Comparison of ENCODE assay signal across 16 cellular contexts in genomic region chr11:4185561-4185960, GRCh38.
A peak's percentile ranks its signal among the peaks of the same experiment; 100 is the strongest.
DNase-seq lines count a peak whose midpoint lies in the region; ATAC-seq and TF ChIP-seq lines count a peak whose summit lies in the region.
"Had no signal": no experiment of that assay in that cellular context is flagged by ENCODE, and none has a peak within 500 bp of the region (broad histone marks: within the 10 kb centered on the region; RNA-seq: fewer than 3 reads in every experiment).

No MANE protein-coding gene starts in this region.

- H3K27me3 ChIP-seq in endodermal cell (ENCODE audit: control insufficient read depth, insufficient read depth, low read length, poor library complexity, severe bottlenecking), result no peaks in the 10 kb centered on the region

- peak overlapping the region; percentile 1 for H3K4me3 Mint-ChIP-seq in activated naive CD8-positive, alpha-beta T cell treated with anti-CD3 and anti-CD28 coated beads, Interleukin-2, amount 10 ng/mL, durations not matched to agents 7 days and 5 days
- H3K4me3 Mint-ChIP-seq in activated naive CD8-positive, alpha-beta T cell treated with anti-CD3 and anti-CD28 coated beads for 36 hours, result no peak overlapping the region
- peak overlapping the region in 3 of 4 donors; percentile 57 to 79 (median 68) for H3K4me3 Mint-ChIP-seq in IgD-negative memory B cell
- no peak overlapping the region for H3K4me3 Mint-ChIP-seq in endodermal cell
- H3K4me3 Mint-ChIP-seq in progenitor cell of endocrine pancreas (ENCODE audit: low read depth), result peak overlapping the region; percentile 23

- no peaks in the 10 kb centered on the region for H3K36me3 ChIP-seq in endodermal cell (ENCODE audit: control insufficient read depth, insufficient read depth, low read length)

- H3K36me3 Mint-ChIP-seq in activated naive CD8-positive, alpha-beta T cell treated with anti-CD3 and anti-CD28 coated beads, Interleukin-2, amount 10 ng/mL, durations not matched to agents 7 days and 5 days, result no peaks in the 10 kb centered on the region
- H3K36me3 Mint-ChIP-seq in activated naive CD8-positive, alpha-beta T cell treated with anti-CD3 and anti-CD28 coated beads for 36 hours, result no peaks in the 10 kb centered on the region
- H3K36me3 Mint-ChIP-seq in IgD-negative memory B cell, result peaks cover 2% of the 10 kb centered on the region
- no peaks in the 10 kb centered on the region for H3K36me3 Mint-ChIP-seq in endodermal cell (ENCODE audit: low read depth)
- H3K36me3 Mint-ChIP-seq in progenitor cell of endocrine pancreas (ENCODE audit: insufficient read depth), result no peaks in the 10 kb centered on the region
- H3K36me3 Mint-ChIP-seq: CD14-positive monocyte; CD8-positive, alpha-beta memory T cell had no signal

- DNase-seq in activated naive CD8-positive, alpha-beta T cell treated with anti-CD3 and anti-CD28 coated beads, Interleukin-2, amount 10 ng/mL, durations not matched to agents 7 days and 5 days, result no peak
- DNase-seq in activated naive CD8-positive, alpha-beta T cell treated with anti-CD3 and anti-CD28 coated beads for 36 hours, result no peak
- peak; percentile 30 for DNase-seq in endodermal cell
- no peak for DNase-seq in progenitor cell of endocrine pancreas (ENCODE audit: low spot score, unreplicated experiment)
- DNase-seq in NCI-H2107 treated with DMSO at 0.1 percent for 48 hours (lab: John Stamatoyannopoulos, UW; ENCODE audit: unreplicated experiment), result no peak
- no peak for DNase-seq in omental fat pad (ENCODE audit: low spot score)
- DNase-seq: Caco-2; CD8-positive, alpha-beta memory T cell; DND-41; GF-D8; GM23248; H7 had no signal

- WGBS in endodermal cell (ENCODE audit: insufficient coverage in 1 of 2, insufficient read length in 1 of 2), 2 experiments, result 80 to 95% methylated on average over 2 to 3 of the region's 3 CpGs

- H3K27ac Mint-ChIP-seq in activated naive CD8-positive, alpha-beta T cell treated with anti-CD3 and anti-CD28 coated beads, Interleukin-2, amount 10 ng/mL, durations not matched to agents 7 days and 5 days, result peak overlapping the region; percentile 8
- H3K27ac Mint-ChIP-seq in activated naive CD8-positive, alpha-beta T cell treated with anti-CD3 and anti-CD28 coated beads for 36 hours, result no peak overlapping the region
- H3K27ac Mint-ChIP-seq in IgD-negative memory B cell, result no peak overlapping the region
- no peak overlapping the region for H3K27ac Mint-ChIP-seq in endodermal cell
- H3K27ac Mint-ChIP-seq in progenitor cell of endocrine pancreas, result no peak overlapping the region
- H3K27ac Mint-ChIP-seq: CD8-positive, alpha-beta memory T cell had no signal

- no peaks in the 10 kb centered on the region for H3K9me3 Mint-ChIP-seq in activated naive CD8-positive, alpha-beta T cell treated with anti-CD3 and anti-CD28 coated beads, Interleukin-2, amount 10 ng/mL, durations not matched to agents 7 days and 5 days
- no peaks in the 10 kb centered on the region for H3K9me3 Mint-ChIP-seq in activated naive CD8-positive, alpha-beta T cell treated with anti-CD3 and anti-CD28 coated beads for 36 hours
- H3K9me3 Mint-ChIP-seq in IgD-negative memory B cell, result no peaks in the 10 kb centered on the region
- H3K9me3 Mint-ChIP-seq in endodermal cell, result no peaks in the 10 kb centered on the region
- H3K9me3 Mint-ChIP-seq in progenitor cell of endocrine pancreas (ENCODE audit: low read depth), result no peaks in the 10 kb centered on the region
- H3K9me3 Mint-ChIP-seq: CD8-positive, alpha-beta memory T cell had no signal

- POLR2A ChIA-PET in activated naive CD8-positive, alpha-beta T cell treated with anti-CD3 and anti-CD28 coated beads, Interleukin-2, amount 10 ng/mL, durations not matched to agents 7 days and 5 days (lab: Charles Lee), result no interaction called here

- H3K4me1 ChIP-seq in endodermal cell (ENCODE audit: control insufficient read depth, insufficient read depth, low read length), result no peaks in the 10 kb centered on the region
- H3K4me1 ChIP-seq: A549, Caco-2 had no signal

- no peak overlapping the region for H3K9ac ChIP-seq in endodermal cell (ENCODE audit: extremely low read depth, low read length, poor library complexity, severe bottlenecking)
- H3K9ac ChIP-seq: GM23248 had no signal

- no peak overlapping the region for H3K27ac ChIP-seq in endodermal cell (ENCODE audit: low read depth, low read length)
- H3K27ac ChIP-seq: A549, GM23248 had no signal

- no peak for ATAC-seq in activated naive CD8-positive, alpha-beta T cell treated with anti-CD3 and anti-CD28 coated beads, Interleukin-2, amount 10 ng/mL, durations not matched to agents 7 days and 5 days (ENCODE audit: low read depth)
- ATAC-seq in GM19463 (IDR thresholded peaks at IDR 0.05; ENCODE audit: unreplicated experiment), result no peak
- ATAC-seq in omental fat pad (ENCODE audit: low FRiP score), result no peak
- ATAC-seq: A549 had no signal

- H3K4me1 Mint-ChIP-seq in activated naive CD8-positive, alpha-beta T cell treated with anti-CD3 and anti-CD28 coated beads, Interleukin-2, amount 10 ng/mL, durations not matched to agents 7 days and 5 days, result peaks cover 21% of the 10 kb centered on the region
- peaks cover 11% of the 10 kb centered on the region for H3K4me1 Mint-ChIP-seq in activated naive CD8-positive, alpha-beta T cell treated with anti-CD3 and anti-CD28 coated beads for 36 hours
- H3K4me1 Mint-ChIP-seq in IgD-negative memory B cell, result peaks cover 0 to 5% (median 5%) of the 10 kb centered on the region in 3 donors
- H3K4me1 Mint-ChIP-seq in endodermal cell, result peaks cover 15% of the 10 kb centered on the region
- H3K4me1 Mint-ChIP-seq in progenitor cell of endocrine pancreas (ENCODE audit: low read depth), result peaks cover 11% of the 10 kb centered on the region

- H3K9me3 ChIP-seq in endodermal cell (ENCODE audit: control insufficient read depth, low read length), result no peaks in the 10 kb centered on the region
- H3K9me3 ChIP-seq: A549, Caco-2 had no signal

- no peaks in the 10 kb centered on the region for H3K27me3 Mint-ChIP-seq in activated naive CD8-positive, alpha-beta T cell treated with anti-CD3 and anti-CD28 coated beads, Interleukin-2, amount 10 ng/mL, durations not matched to agents 7 days and 5 days
- peaks cover 20% of the 10 kb centered on the region for H3K27me3 Mint-ChIP-seq in activated naive CD8-positive, alpha-beta T cell treated with anti-CD3 and anti-CD28 coated beads for 36 hours
- H3K27me3 Mint-ChIP-seq in IgD-negative memory B cell (peaks cover under 1% of the 10 kb centered on the region), endodermal cell (ENCODE audit: insufficient read depth) (peaks cover 11% of the 10 kb centered on the region), progenitor cell of endocrine pancreas (peaks cover 15% of the 10 kb centered on the region)

- H3K4me3 ChIP-seq in endodermal cell (ENCODE audit: low read length), result no peak overlapping the region
- H3K4me3 ChIP-seq: A549, GM23248 had no signal

- no peak for TF ChIP-seq CTCF in endodermal cell (conservative IDR thresholded peaks at IDR 0.05)
- no peak for TF ChIP-seq CTCF in progenitor cell of endocrine pancreas (IDR thresholded peaks at IDR 0.05; ENCODE audit: unreplicated experiment)
- no peak for TF ChIP-seq CTCF in omental fat pad (IDR thresholded peaks at IDR 0.05)

Comparison
In these comparisons a context has a peak if more than half of its experiments do, and no peak if none do; other contexts are left out.
1. H3K4me3 Mint-ChIP-seq: peak in activated naive CD8-positive, alpha-beta T cell treated with anti-CD3 and anti-CD28 coated beads, Interleukin-2, amount 10 ng/mL, durations not matched to agents 7 days and 5 days (single experiment), IgD-negative memory B cell (3 of 4) and progenitor cell of endocrine pancreas (single experiment); none in activated naive CD8-positive, alpha-beta T cell treated with anti-CD3 and anti-CD28 coated beads for 36 hours (single experiment) and endodermal cell (single experiment).